ENCODE assay signal across 1 cellular context in the genomic region with DNA sequence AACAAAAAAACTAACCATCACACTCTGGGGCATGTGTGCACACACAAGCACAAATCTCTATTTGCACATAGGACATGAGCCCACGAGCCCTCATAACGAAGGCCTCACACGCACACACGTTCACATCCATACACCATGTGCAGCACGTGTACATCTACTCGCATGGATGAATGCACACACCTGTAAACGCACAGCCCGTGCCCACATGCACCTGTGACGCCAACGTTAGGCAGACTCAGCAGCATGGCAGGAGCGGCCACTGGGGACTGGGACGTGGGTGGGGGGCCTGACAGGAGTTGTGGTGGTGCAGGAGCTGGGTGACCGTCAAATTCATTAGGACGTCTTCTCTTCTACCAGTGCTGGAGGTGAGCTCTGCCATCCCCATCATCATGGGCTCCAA.
TF ChIP-seq lines count a peak whose summit lies in the region.

No MANE protein-coding gene starts in this region.

TF ChIP-seq in HepG2, 621 proteins besides CTCF, POLR2A, EP300 and RAD21:
- TF ChIP-seq, protein P1, sequence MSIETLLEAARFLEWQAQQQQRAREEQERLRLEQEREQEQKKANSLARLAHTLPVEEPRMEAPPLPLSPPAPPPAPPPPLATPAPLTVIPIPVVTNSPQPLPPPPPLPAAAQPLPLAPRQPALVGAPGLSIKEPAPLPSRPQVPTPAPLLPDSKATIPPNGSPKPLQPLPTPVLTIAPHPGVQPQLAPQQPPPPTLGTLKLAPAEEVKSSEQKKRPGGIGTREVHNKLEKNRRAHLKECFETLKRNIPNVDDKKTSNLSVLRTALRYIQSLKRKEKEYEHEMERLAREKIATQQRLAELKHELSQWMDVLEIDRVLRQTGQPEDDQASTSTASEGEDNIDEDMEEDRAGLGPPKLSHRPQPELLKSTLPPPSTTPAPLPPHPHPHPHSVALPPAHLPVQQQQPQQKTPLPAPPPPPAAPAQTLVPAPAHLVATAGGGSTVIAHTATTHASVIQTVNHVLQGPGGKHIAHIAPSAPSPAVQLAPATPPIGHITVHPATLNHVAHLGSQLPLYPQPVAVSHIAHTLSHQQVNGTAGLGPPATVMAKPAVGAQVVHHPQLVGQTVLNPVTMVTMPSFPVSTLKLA (IDR thresholded peaks at IDR 0.05) = peak; percentile 44; the same call in 1 of the 2 replicates
- TF ChIP-seq ZNF33B (CRISPR knock-in tag; IDR thresholded peaks at IDR 0.05) = no peak
- no peak for TF ChIP-seq KLF15 (CRISPR knock-in tag; IDR thresholded peaks at IDR 0.05; ENCODE audit: borderline replicate concordance)
- no peak for TF ChIP-seq ZNF30 (CRISPR knock-in tag; IDR thresholded peaks at IDR 0.05)
- no peak for TF ChIP-seq PLSCR1 (CRISPR knock-in tag; IDR thresholded peaks at IDR 0.05; ENCODE audit: borderline replicate concordance)
- no peak for TF ChIP-seq THAP11 (CRISPR knock-in tag; IDR thresholded peaks at IDR 0.05)
- no peak for TF ChIP-seq PPARG (CRISPR knock-in tag; conservative IDR thresholded peaks at IDR 0.05)
